In genomic region chr14:58427289-58428010, GRCh38 we compare ENCODE assay signal across 1 cellular context.
TF ChIP-seq lines count a peak whose summit lies in the region.

TSS of gene KIAA0586 (plus strand) at chr14:58427719. CDS start at chr14:58428265, 546 bp downstream.
TSS of gene TIMM9 (minus strand) at chr14:58427531. CDS start at chr14:58411945, 15,586 bp downstream.

TF ChIP-seq in GM23338, 12 proteins besides CTCF, POLR2A, EP300 and RAD21:
- TF ChIP-seq CREB1 (CRISPR knock-in tag; IDR thresholded peaks at IDR 0.05; ENCODE audit: low read depth) (peak; percentile 51; the same call in 1 of the 2 replicates), JUNB (IDR thresholded peaks at IDR 0.05; ENCODE audit: unreplicated experiment) (no peak), ZNF331 (CRISPR knock-in tag; IDR thresholded peaks at IDR 0.05; ENCODE audit: low read depth) (no peak), NANOG (IDR thresholded peaks at IDR 0.05; ENCODE audit: borderline replicate concordance) (no peak), EZH2phosphoT487 (IDR thresholded peaks at IDR 0.05; ENCODE audit: unreplicated experiment) (no peak), ZNF114 (CRISPR knock-in tag; IDR thresholded peaks at IDR 0.05) (no peak), STAT1 (IDR thresholded peaks at IDR 0.05; ENCODE audit: unreplicated experiment) (no peak), POLR2AphosphoS5 (IDR thresholded peaks at IDR 0.05; ENCODE audit: low read depth) (peak; percentile 81), EZH2 (IDR thresholded peaks at IDR 0.05; ENCODE audit: low read depth, unreplicated experiment) (no peak)
- TF ChIP-seq, protein P1, sequence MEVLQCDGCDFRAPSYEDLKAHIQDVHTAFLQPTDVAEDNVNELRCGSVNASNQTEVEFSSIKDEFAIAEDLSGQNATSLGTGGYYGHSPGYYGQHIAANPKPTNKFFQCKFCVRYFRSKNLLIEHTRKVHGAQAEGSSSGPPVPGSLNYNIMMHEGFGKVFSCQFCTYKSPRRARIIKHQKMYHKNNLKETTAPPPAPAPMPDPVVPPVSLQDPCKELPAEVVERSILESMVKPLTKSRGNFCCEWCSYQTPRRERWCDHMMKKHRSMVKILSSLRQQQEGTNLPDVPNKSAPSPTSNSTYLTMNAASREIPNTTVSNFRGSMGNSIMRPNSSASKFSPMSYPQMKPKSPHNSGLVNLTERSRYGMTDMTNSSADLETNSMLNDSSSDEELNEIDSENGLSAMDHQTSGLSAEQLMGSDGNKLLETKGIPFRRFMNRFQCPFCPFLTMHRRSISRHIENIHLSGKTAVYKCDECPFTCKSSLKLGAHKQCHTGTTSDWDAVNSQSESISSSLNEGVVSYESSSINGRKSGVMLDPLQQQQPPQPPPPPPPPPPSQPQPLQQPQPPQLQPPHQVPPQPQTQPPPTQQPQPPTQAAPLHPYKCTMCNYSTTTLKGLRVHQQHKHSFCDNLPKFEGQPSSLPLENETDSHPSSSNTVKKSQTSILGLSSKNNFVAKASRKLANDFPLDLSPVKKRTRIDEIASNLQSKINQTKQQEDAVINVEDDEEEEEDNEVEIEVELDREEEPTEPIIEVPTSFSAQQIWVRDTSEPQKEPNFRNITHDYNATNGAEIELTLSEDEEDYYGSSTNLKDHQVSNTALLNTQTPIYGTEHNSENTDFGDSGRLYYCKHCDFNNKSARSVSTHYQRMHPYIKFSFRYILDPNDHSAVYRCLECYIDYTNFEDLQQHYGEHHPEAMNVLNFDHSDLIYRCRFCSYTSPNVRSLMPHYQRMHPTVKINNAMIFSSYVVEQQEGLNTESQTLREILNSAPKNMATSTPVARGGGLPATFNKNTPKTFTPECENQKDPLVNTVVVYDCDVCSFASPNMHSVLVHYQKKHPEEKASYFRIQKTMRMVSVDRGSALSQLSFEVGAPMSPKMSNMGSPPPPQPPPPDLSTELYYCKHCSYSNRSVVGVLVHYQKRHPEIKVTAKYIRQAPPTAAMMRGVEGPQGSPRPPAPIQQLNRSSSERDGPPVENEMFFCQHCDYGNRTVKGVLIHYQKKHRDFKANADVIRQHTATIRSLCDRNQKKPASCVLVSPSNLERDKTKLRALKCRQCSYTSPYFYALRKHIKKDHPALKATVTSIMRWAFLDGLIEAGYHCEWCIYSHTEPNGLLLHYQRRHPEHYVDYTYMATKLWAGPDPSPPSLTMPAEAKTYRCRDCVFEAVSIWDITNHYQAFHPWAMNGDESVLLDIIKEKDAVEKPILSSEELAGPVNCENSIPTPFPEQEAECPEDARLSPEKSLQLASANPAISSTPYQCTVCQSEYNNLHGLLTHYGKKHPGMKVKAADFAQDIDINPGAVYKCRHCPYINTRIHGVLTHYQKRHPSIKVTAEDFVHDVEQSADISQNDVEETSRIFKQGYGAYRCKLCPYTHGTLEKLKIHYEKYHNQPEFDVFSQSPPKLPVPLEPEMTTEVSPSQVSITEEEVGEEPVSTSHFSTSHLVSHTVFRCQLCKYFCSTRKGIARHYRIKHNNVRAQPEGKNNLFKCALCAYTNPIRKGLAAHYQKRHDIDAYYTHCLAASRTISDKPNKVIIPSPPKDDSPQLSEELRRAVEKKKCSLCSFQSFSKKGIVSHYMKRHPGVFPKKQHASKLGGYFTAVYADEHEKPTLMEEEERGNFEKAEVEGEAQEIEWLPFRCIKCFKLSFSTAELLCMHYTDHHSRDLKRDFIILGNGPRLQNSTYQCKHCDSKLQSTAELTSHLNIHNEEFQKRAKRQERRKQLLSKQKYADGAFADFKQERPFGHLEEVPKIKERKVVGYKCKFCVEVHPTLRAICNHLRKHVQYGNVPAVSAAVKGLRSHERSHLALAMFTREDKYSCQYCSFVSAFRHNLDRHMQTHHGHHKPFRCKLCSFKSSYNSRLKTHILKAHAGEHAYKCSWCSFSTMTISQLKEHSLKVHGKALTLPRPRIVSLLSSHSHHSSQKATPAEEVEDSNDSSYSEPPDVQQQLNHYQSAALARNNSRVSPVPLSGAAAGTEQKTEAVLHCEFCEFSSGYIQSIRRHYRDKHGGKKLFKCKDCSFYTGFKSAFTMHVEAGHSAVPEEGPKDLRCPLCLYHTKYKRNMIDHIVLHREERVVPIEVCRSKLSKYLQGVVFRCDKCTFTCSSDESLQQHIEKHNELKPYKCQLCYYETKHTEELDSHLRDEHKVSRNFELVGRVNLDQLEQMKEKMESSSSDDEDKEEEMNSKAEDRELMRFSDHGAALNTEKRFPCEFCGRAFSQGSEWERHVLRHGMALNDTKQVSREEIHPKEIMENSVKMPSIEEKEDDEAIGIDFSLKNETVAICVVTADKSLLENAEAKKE (CRISPR knock-in tag; IDR thresholded peaks at IDR 0.05) = no peak
- TF ChIP-seq, protein P2, sequence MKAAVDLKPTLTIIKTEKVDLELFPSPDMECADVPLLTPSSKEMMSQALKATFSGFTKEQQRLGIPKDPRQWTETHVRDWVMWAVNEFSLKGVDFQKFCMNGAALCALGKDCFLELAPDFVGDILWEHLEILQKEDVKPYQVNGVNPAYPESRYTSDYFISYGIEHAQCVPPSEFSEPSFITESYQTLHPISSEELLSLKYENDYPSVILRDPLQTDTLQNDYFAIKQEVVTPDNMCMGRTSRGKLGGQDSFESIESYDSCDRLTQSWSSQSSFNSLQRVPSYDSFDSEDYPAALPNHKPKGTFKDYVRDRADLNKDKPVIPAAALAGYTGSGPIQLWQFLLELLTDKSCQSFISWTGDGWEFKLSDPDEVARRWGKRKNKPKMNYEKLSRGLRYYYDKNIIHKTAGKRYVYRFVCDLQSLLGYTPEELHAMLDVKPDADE (IDR thresholded peaks at IDR 0.05) = 0 out of 2 replicates have a peak, but pooled peaks have one; percentile 4
- TF ChIP-seq, protein P3, sequence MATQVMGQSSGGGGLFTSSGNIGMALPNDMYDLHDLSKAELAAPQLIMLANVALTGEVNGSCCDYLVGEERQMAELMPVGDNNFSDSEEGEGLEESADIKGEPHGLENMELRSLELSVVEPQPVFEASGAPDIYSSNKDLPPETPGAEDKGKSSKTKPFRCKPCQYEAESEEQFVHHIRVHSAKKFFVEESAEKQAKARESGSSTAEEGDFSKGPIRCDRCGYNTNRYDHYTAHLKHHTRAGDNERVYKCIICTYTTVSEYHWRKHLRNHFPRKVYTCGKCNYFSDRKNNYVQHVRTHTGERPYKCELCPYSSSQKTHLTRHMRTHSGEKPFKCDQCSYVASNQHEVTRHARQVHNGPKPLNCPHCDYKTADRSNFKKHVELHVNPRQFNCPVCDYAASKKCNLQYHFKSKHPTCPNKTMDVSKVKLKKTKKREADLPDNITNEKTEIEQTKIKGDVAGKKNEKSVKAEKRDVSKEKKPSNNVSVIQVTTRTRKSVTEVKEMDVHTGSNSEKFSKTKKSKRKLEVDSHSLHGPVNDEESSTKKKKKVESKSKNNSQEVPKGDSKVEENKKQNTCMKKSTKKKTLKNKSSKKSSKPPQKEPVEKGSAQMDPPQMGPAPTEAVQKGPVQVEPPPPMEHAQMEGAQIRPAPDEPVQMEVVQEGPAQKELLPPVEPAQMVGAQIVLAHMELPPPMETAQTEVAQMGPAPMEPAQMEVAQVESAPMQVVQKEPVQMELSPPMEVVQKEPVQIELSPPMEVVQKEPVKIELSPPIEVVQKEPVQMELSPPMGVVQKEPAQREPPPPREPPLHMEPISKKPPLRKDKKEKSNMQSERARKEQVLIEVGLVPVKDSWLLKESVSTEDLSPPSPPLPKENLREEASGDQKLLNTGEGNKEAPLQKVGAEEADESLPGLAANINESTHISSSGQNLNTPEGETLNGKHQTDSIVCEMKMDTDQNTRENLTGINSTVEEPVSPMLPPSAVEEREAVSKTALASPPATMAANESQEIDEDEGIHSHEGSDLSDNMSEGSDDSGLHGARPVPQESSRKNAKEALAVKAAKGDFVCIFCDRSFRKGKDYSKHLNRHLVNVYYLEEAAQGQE (IDR thresholded peaks at IDR 0.05; ENCODE audit: unreplicated experiment) = no peak
